12 cellular contexts compared by ENCODE assay signal in the genomic region with DNA sequence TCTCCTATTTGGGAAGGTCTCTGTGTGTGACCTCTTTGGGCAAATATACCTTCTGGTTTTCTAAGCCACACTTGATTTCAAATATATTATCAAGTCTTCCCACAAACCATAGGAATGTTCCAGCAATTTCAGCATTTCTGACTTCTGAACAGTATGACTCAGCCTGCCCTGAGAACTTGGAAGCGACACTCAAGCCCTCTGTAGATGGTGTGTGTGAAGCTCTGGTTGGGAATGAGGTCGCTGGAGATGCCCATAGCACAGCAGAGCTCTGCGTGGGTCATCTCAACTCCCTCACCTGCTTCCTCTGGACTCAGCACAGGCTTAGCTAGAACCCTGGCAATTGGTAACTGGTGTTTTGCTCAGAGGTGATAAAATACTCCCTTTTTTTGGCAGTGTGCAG.
A peak's percentile ranks its signal among the peaks of the same experiment; 100 is the strongest.
DNase-seq lines count a peak whose midpoint lies in the region; ATAC-seq and TF ChIP-seq lines count a peak whose summit lies in the region.
"Had no signal": no experiment of that assay in that cellular context is flagged by ENCODE, and none has a peak within 500 bp of the region (broad histone marks: within the 10 kb centered on the region; RNA-seq: fewer than 3 reads in every experiment).

No MANE protein-coding gene starts in this region.

- no peaks in the 10 kb centered on the region for H3K27me3 ChIP-seq in BJ (ENCODE audit: control insufficient read depth, insufficient read depth, low read length)
- H3K27me3 ChIP-seq in osteoblast (ENCODE audit: insufficient read depth, low read length): no peaks in the 10 kb centered on the region
- H3K27me3 ChIP-seq: right lobe of liver had no signal

- DNase-seq in BJ (ENCODE audit: low read depth) (peak; percentile 63), RWPE1 (ENCODE audit: low spot score) (peak; percentile 35), fibroblast of pulmonary artery (ENCODE audit: low read depth) (peak; percentile 92), osteoblast (ENCODE audit: insufficient read length, low spot score, missing footprints) (peak; percentile 92), caudate nucleus (lab: John Stamatoyannopoulos, UW) (no peak)
- DNase-seq in activated CD4-positive, alpha-beta T cell treated with anti-CD3 and anti-CD28 coated beads for 1 hour: no peak
- DNase-seq: activated CD4-positive, alpha-beta T cell treated with anti-CD3 and anti-CD28 coated beads for 36 hours; anterior cingulate cortex; Karpas-422; right lobe of liver had no signal

- H4K20me1 ChIP-seq in osteoblast (ENCODE audit: insufficient read depth, low read length): no peaks in the 10 kb centered on the region

- H3K4me1 ChIP-seq in osteoblast (ENCODE audit: insufficient read depth, low read length): peaks cover 14% of the 10 kb centered on the region
- H3K4me1 ChIP-seq: right lobe of liver had no signal

- no peaks in the 10 kb centered on the region for H3K36me3 ChIP-seq in BJ (ENCODE audit: control insufficient read depth, insufficient read depth, low read length)
- no peaks in the 10 kb centered on the region for H3K36me3 ChIP-seq in osteoblast (ENCODE audit: insufficient read depth, low read length)
- H3K36me3 ChIP-seq: right lobe of liver had no signal

- no peaks in the 10 kb centered on the region for H3K79me2 ChIP-seq in osteoblast (ENCODE audit: insufficient read depth, low read length)

- TF ChIP-seq CTCF in BJ (IDR thresholded peaks at IDR 0.05; ENCODE audit: insufficient read depth, low read depth, low read length): no peak
- TF ChIP-seq CTCF in RWPE1 (conservative IDR thresholded peaks at IDR 0.05; ENCODE audit: low read depth): no peak
- TF ChIP-seq CTCF in fibroblast of pulmonary artery (IDR thresholded peaks at IDR 0.05; ENCODE audit: low read length, missing control alignments): no peak
- no peak for TF ChIP-seq CTCF in osteoblast (IDR thresholded peaks at IDR 0.05; ENCODE audit: extremely low read depth, low read depth, low read length)

- H3K27ac ChIP-seq in RWPE1: peak overlapping the region; percentile 37
- peak overlapping the region; percentile 32 for H3K27ac ChIP-seq in osteoblast (ENCODE audit: low read depth, low read length)
- no peak overlapping the region for H3K27ac ChIP-seq in caudate nucleus (ENCODE audit: low read depth, low read length)
- H3K27ac ChIP-seq: right lobe of liver had no signal

- CTCF ChIA-PET in BJ (lab: Yijun Ruan, JAX): no interaction called here
- CTCF ChIA-PET in RWPE1 (lab: Yijun Ruan, JAX): no interaction called here

- H3K4me3 ChIP-seq in BJ (ENCODE audit: low read depth, low read length): no peak overlapping the region
- H3K4me3 ChIP-seq in fibroblast of pulmonary artery (replicated peaks; ENCODE audit: low read depth, low read length): no peak overlapping the region
- no peak overlapping the region for H3K4me3 ChIP-seq in osteoblast (ENCODE audit: insufficient read depth, low read length)
- H3K4me3 ChIP-seq: right lobe of liver had no signal

- ATAC-seq in GM18873 (IDR thresholded peaks at IDR 0.05; ENCODE audit: low FRiP score, unreplicated experiment) (no peak), HG03354 (IDR thresholded peaks at IDR 0.05; ENCODE audit: poor library complexity, severe bottlenecking, unreplicated experiment) (no peak)
- ATAC-seq: activated CD4-positive, alpha-beta T cell treated with anti-CD3 and anti-CD28 coated beads for 36 hours had no signal

- POLR2A ChIA-PET in BJ (lab: Charles Lee) (no interaction called here), RWPE1 (lab: Yijun Ruan, JAX; ENCODE audit: low non-redundant PET) (no interaction called here)

- no peaks in the 10 kb centered on the region for H3K9me3 ChIP-seq in osteoblast (ENCODE audit: low read depth, low read length)
- H3K9me3 ChIP-seq: right lobe of liver had no signal

- peak overlapping the region; percentile 51 for H3K4me2 ChIP-seq in osteoblast (ENCODE audit: insufficient read depth, low read length)

- H2AFZ ChIP-seq in osteoblast (ENCODE audit: low read length): peak overlapping the region; percentile 60

Comparison
In these comparisons a context has a peak if more than half of its experiments do, and no peak if none do; other contexts are left out.
1. DNase-seq: peak in BJ (single experiment), RWPE1 (single experiment), fibroblast of pulmonary artery (single experiment) and osteoblast (single experiment); none in caudate nucleus (0 of 61) and activated CD4-positive, alpha-beta T cell treated with anti-CD3 and anti-CD28 coated beads for 1 hour (single experiment).